In genomic region chr16:68257251-68257905, GRCh38 we compare ENCODE assay signal across 8 cellular contexts. TPM values are rescaled to one million over a fixed set of nuclear protein-coding genes. Genes with fewer than 3 reads are reported as not detected.
DNase-seq lines count a peak whose midpoint lies in the region; ATAC-seq and TF ChIP-seq lines count a peak whose summit lies in the region.

No MANE protein-coding gene starts in this region.

- no peak for TF ChIP-seq CTCF in chondrocyte (IDR thresholded peaks at IDR 0.05)

- no peak for ATAC-seq in GM18520 (IDR thresholded peaks at IDR 0.05; ENCODE audit: unreplicated experiment)

- peak overlapping the region; percentile 57 for H3K9ac ChIP-seq in skeletal muscle satellite cell (ENCODE audit: low read depth, low read length)

- peak overlapping the region; percentile 48 for H3K4me2 ChIP-seq in skeletal muscle satellite cell (ENCODE audit: low read length)

- no peak overlapping the region for H3K4me3 ChIP-seq in skeletal muscle satellite cell (ENCODE audit: low read length)

- no peaks in the 10 kb centered on the region for H3K9me3 ChIP-seq in skeletal muscle satellite cell (replicated peaks; ENCODE audit: low read length)

- H3K36me3 ChIP-seq in skeletal muscle satellite cell (ENCODE audit: insufficient read depth, low read length): peaks cover 40% of the 10 kb centered on the region

- peaks cover 15% of the 10 kb centered on the region for H3K4me1 Mint-ChIP-seq in chondrocyte (ENCODE audit: low read depth)

- no peak overlapping the region for H3K4me3 Mint-ChIP-seq in chondrocyte (ENCODE audit: unreplicated experiment)

- H3K27me3 Mint-ChIP-seq in chondrocyte (ENCODE audit: low read depth): no peaks in the 10 kb centered on the region

- H3K27me3 ChIP-seq in skeletal muscle satellite cell (ENCODE audit: control insufficient read depth, insufficient read depth, low read length): no peaks in the 10 kb centered on the region

- peaks cover 8% of the 10 kb centered on the region for H3K36me3 Mint-ChIP-seq in chondrocyte (ENCODE audit: low read depth)

- peak; percentile 71 to 83 for DNase-seq in AML-193 (lab: John Stamatoyannopoulos, UW)
- peak; percentile 75 for DNase-seq in GM19238 (ENCODE audit: insufficient read length, low spot score)
- DNase-seq in M059J (ENCODE audit: low read depth): peak; percentile 38
- DNase-seq in chondrocyte (ENCODE audit: low spot score): no peak
- DNase-seq in stimulated activated CD4-positive, alpha-beta T cell treated with anti-CD3 and anti-CD28 coated beads, Interleukin-4, amount 100 ng/mL, for 4 hours: no peak
- no peak for DNase-seq in iPS-NIHi7 (ENCODE audit: extremely low spot score)

- H3K9me3 Mint-ChIP-seq in chondrocyte (ENCODE audit: low read depth): no peaks in the 10 kb centered on the region

- H3K4me1 ChIP-seq in skeletal muscle satellite cell (ENCODE audit: control insufficient read depth, insufficient read depth, low read length): peaks cover 17% of the 10 kb centered on the region

- H3K27ac Mint-ChIP-seq in chondrocyte (ENCODE audit: unreplicated experiment): peak overlapping the region; percentile 91

RNA-seq across cellular contexts. Expression of gene SLC7A6, which starts 6.9 kb away (rescaled TPM):
- 12.1 and 26.1 TPM in 2 replicates for total RNA-seq in M059J (2014; rRNA removed; shearing (Covaris generic))
- total RNA-seq in chondrocyte: 49.5 to 57.3 TPM (median 55.9 TPM) in 3 replicates
- 13.1 and 20.8 TPM in 2 replicates for total RNA-seq in skeletal muscle satellite cell (2012; rRNA removed)

RNA-seq across cellular contexts. Expression of gene PLA2G15, which starts 12.2 kb away (rescaled TPM):
- 26.2 and 36.6 TPM in 2 replicates for total RNA-seq in M059J (2014; rRNA removed; shearing (Covaris generic))
- 24.5 to 29.6 TPM (median 28.0 TPM) in 3 replicates for total RNA-seq in chondrocyte
- total RNA-seq in skeletal muscle satellite cell (2012; rRNA removed): 18.0 and 21.6 TPM in 2 replicates

RNA-seq across cellular contexts. Expression of gene ESRP2, which starts 21.5 kb away (rescaled TPM):
- not detected in 2 replicates for total RNA-seq in M059J (2014; rRNA removed; shearing (Covaris generic))
- 0.42 to 0.44 TPM in 2 of 3 replicates, not detected in the other for total RNA-seq in chondrocyte
- under 0.01 TPM in 1 of 2 replicates, not detected in the other for total RNA-seq in skeletal muscle satellite cell (2012; rRNA removed)

RNA-seq across cellular contexts. Expression of gene SLC7A6OS, which starts 53.4 kb away (rescaled TPM):
- 11.5 and 13.2 TPM in 2 replicates for total RNA-seq in M059J (2014; rRNA removed; shearing (Covaris generic))
- total RNA-seq in chondrocyte: 9.5 to 12.7 TPM (median 11.8 TPM) in 3 replicates
- 8.1 and 10.4 TPM in 2 replicates for total RNA-seq in skeletal muscle satellite cell (2012; rRNA removed)

RNA-seq across cellular contexts. Expression of gene PRMT7, which starts 53.4 kb away (rescaled TPM):
- 34.4 and 44.2 TPM in 2 replicates for total RNA-seq in M059J (2014; rRNA removed; shearing (Covaris generic))
- 25.1 to 41.8 TPM (median 26.7 TPM) in 3 replicates for total RNA-seq in chondrocyte
- total RNA-seq in skeletal muscle satellite cell (2012; rRNA removed): 40.4 and 42.8 TPM in 2 replicates

Comparison
In these comparisons a context has a peak if more than half of its experiments do, and no peak if none do; other contexts are left out.
1. DNase-seq: peak in AML-193 (2 of 2), GM19238 (single experiment) and M059J (single experiment); none in chondrocyte (single experiment), stimulated activated CD4-positive, alpha-beta T cell treated with anti-CD3 and anti-CD28 coated beads, Interleukin-4, amount 100 ng/mL, for 4 hours (0 of 2) and iPS-NIHi7 (single experiment).